In genomic region chr14:101476931-101477553, GRCh38 we compare ENCODE assay signal across 9 cellular contexts.
DNase-seq lines count a peak whose midpoint lies in the region; ATAC-seq and TF ChIP-seq lines count a peak whose summit lies in the region.
"Had no signal": no experiment of that assay in that cellular context is flagged by ENCODE, and none has a peak within 500 bp of the region (broad histone marks: within the 10 kb centered on the region; RNA-seq: fewer than 3 reads in every experiment).

No MANE protein-coding gene starts in this region.

- TF ChIP-seq CTCF in RWPE2 (IDR thresholded peaks at IDR 0.05; ENCODE audit: poor library complexity, severe bottlenecking) (no peak), lung (IDR thresholded peaks at IDR 0.05; ENCODE audit: control extremely low read depth, extremely low read depth) (no peak)

- no peaks in the 10 kb centered on the region for H3K9me3 ChIP-seq in RWPE2 (ENCODE audit: severe bottlenecking)
- H3K9me3 ChIP-seq in lung (ENCODE audit: control insufficient read depth in 2 of 2, insufficient read depth in 1 of 2, low read length in 1 of 2), result peaks cover 0 to under 1% of the 10 kb centered on the region in 2 donors
- H3K9me3 ChIP-seq: esophagus squamous epithelium had no signal

- H3K4me1 ChIP-seq in RWPE2 (ENCODE audit: insufficient read depth, poor library complexity, severe bottlenecking) (peaks cover 50% of the 10 kb centered on the region), lung (ENCODE audit: control insufficient read depth in 2 of 2, insufficient read depth in 2 of 2, low read length in 2 of 2) (peaks cover 0 to 11% of the 10 kb centered on the region in 2 donors)

- H3K36me3 ChIP-seq in RWPE2 (ENCODE audit: low read depth) (no peaks in the 10 kb centered on the region), lung (ENCODE audit: control insufficient read depth in 2 of 2, insufficient read depth in 2 of 2, low read length in 2 of 2) (no peaks in the 10 kb centered on the region)
- H3K36me3 ChIP-seq: esophagus squamous epithelium had no signal

- ATAC-seq in RWPE2 (ENCODE audit: low read depth) (peak; percentile 71), lung (ENCODE audit: insufficient read depth, low FRiP score) (no peak), HG02610 (IDR thresholded peaks at IDR 0.05; ENCODE audit: unreplicated experiment) (no peak), GM21737 (IDR thresholded peaks at IDR 0.05; ENCODE audit: unreplicated experiment) (no peak)

- H3K4me3 ChIP-seq in RWPE2 (ENCODE audit: severe bottlenecking), result peak overlapping the region; percentile 23
- H3K4me3 ChIP-seq in lung, result no peak overlapping the region
- H3K4me3 ChIP-seq: esophagus squamous epithelium had no signal

- peak overlapping the region; percentile 95 for H3K27ac ChIP-seq in RWPE2 (ENCODE audit: poor library complexity, severe bottlenecking)
- peak overlapping the region in 1 of 2 donors; percentile 9 for H3K27ac ChIP-seq in lung (ENCODE audit: low read depth in 1 of 2, low read length in 1 of 2)

- peak; percentile 63 for DNase-seq in COR-L47 (lab: John Stamatoyannopoulos, UW)
- DNase-seq in M059J (ENCODE audit: low read depth), result peak; percentile 78
- peak; percentile 93 for DNase-seq in RWPE2 (ENCODE audit: low spot score)
- DNase-seq in lung (ENCODE audit: low spot score), result peak; percentile 60
- DNase-seq in Ammon's horn (ENCODE audit: low spot score), result no peak
- DNase-seq in stimulated activated CD8-positive, alpha-beta memory T cell treated with anti-CD3 and anti-CD28 coated beads, Interleukin-4, amount 100 ng/mL, for 48 hours, result no peak
- DNase-seq: esophagus squamous epithelium had no signal

- WGBS in lung, 2 donors, result 60 to 68% methylated on average over 13 of the region's 13 CpGs

- no peaks in the 10 kb centered on the region for H3K27me3 ChIP-seq in RWPE2 (ENCODE audit: insufficient read depth, poor library complexity, severe bottlenecking)
- H3K27me3 ChIP-seq in lung (ENCODE audit: control insufficient read depth, insufficient read depth), result no peaks in the 10 kb centered on the region

Comparison
In these comparisons a context has a peak if more than half of its experiments do, and no peak if none do; other contexts are left out.
1. DNase-seq: peak in COR-L47 (single experiment), M059J (single experiment), RWPE2 (single experiment) and lung (single experiment); none in Ammon's horn (single experiment) and stimulated activated CD8-positive, alpha-beta memory T cell treated with anti-CD3 and anti-CD28 coated beads, Interleukin-4, amount 100 ng/mL, for 48 hours (single experiment).